7 cellular contexts compared by ENCODE assay signal in the genomic region with DNA sequence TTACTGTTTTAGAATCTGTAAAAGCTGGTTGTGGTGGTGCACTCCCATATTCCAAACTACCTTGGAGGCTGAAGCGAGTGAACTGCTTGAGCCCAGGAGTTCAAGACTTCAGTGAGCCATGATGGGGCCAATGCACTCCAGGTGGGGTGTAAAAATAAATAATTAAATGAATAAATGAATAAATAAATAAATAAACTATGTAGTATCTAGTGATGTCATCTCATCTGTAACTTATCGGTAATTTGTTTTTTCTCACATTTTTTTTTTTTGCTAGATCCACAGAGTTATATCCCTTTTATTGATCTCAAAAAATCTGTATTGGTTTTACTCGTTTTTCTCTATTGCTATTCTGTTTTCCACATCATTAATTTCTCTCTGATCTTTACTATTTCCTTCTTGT.
"Had no signal": no experiment of that assay in that cellular context is flagged by ENCODE, and none has a peak within 500 bp of the region (broad histone marks: within the 10 kb centered on the region; RNA-seq: fewer than 3 reads in every experiment).

No MANE protein-coding gene starts in this region.

- ATAC-seq: GM12878 had no signal

- DNase-seq: GDM1, GF-D8 had no signal

- H3K4me3 ChIP-seq: GM12878 had no signal

- FAIRE-seq: GM12878, GM12891, GM12892, GM18507, GM19239 had no signal
